Comparison of ENCODE assay signal across 1 cellular context in the genomic region with DNA sequence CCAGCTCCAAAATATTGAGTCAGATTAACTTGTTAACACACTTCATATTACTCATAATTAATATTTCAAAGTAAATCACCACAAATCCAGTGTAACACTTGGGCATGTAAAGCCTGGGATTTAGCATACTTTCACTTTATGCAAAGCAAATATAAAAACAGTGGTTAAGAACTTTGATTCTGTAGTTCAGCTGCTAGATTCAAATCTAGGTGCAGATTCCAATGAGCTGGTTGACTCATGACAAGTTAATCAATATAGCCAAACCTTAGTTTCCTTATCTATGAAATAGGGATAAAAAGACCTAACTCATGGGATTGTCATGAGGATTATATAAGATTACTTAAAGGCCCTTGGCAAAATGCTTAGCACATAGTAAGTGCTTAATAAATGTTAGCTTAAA.
TF ChIP-seq lines count a peak whose summit lies in the region.

No MANE protein-coding gene starts in this region.

TF ChIP-seq in WTC11, 78 proteins besides CTCF, POLR2A, EP300 and RAD21 (continued from another document):
- TF ChIP-seq, protein P1, sequence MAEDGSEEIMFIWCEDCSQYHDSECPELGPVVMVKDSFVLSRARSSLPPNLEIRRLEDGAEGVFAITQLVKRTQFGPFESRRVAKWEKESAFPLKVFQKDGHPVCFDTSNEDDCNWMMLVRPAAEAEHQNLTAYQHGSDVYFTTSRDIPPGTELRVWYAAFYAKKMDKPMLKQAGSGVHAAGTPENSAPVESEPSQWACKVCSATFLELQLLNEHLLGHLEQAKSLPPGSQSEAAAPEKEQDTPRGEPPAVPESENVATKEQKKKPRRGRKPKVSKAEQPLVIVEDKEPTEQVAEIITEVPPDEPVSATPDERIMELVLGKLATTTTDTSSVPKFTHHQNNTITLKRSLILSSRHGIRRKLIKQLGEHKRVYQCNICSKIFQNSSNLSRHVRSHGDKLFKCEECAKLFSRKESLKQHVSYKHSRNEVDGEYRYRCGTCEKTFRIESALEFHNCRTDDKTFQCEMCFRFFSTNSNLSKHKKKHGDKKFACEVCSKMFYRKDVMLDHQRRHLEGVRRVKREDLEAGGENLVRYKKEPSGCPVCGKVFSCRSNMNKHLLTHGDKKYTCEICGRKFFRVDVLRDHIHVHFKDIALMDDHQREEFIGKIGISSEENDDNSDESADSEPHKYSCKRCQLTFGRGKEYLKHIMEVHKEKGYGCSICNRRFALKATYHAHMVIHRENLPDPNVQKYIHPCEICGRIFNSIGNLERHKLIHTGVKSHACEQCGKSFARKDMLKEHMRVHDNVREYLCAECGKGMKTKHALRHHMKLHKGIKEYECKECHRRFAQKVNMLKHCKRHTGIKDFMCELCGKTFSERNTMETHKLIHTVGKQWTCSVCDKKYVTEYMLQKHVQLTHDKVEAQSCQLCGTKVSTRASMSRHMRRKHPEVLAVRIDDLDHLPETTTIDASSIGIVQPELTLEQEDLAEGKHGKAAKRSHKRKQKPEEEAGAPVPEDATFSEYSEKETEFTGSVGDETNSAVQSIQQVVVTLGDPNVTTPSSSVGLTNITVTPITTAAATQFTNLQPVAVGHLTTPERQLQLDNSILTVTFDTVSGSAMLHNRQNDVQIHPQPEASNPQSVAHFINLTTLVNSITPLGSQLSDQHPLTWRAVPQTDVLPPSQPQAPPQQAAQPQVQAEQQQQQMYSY (CRISPR knock-in tag; IDR thresholded peaks at IDR 0.05) = no peak
- TF ChIP-seq JUN (CRISPR knock-in tag; IDR thresholded peaks at IDR 0.05) (no peak), CREM (CRISPR knock-in tag; IDR thresholded peaks at IDR 0.05) (no peak), ETV6 (CRISPR knock-in tag; IDR thresholded peaks at IDR 0.05) (no peak), ZNF416 (CRISPR knock-in tag; IDR thresholded peaks at IDR 0.05) (no peak), ZNF121 (CRISPR knock-in tag; IDR thresholded peaks at IDR 0.05) (no peak)
